17 cellular contexts compared by ENCODE assay signal in genomic region chr3:175489406-175489805, GRCh38.
DNase-seq lines count a peak whose midpoint lies in the region; ATAC-seq, FAIRE-seq and TF ChIP-seq lines count a peak whose summit lies in the region.
"Had no signal": no experiment of that assay in that cellular context is flagged by ENCODE, and none has a peak within 500 bp of the region (broad histone marks: within the 10 kb centered on the region; RNA-seq: fewer than 3 reads in every experiment).

No MANE protein-coding gene starts in this region.

- no peak overlapping the region for H3K4me3 Mint-ChIP-seq in activated naive CD4-positive, alpha-beta T cell treated with anti-CD3 and anti-CD28 coated beads, Interleukin-2, amount 10 ng/mL, durations not matched to agents 7 days and 5 days
- H3K4me3 Mint-ChIP-seq: stimulated activated naive CD8-positive, alpha-beta T cell treated with anti-CD3 and anti-CD28 coated beads, Interleukin-15, Interleukin-2, amounts not matched to agents 100 ng/mL and 50 ng/mL, for 24 hours had no signal

- H3K9me3 Mint-ChIP-seq in activated naive CD4-positive, alpha-beta T cell treated with anti-CD3 and anti-CD28 coated beads, Interleukin-2, amount 10 ng/mL, durations not matched to agents 7 days and 5 days = no peaks in the 10 kb centered on the region
- H3K9me3 Mint-ChIP-seq: activated T-helper 2 cell treated with anti-CD3 and anti-CD28 coated beads, Interferon-gamma antibody, Interleukin-2, Interleukin-4, amounts not matched to agents 10 μg/mL and 5 μg/mL and 100 μg/mL, durations not matched to agents 14 hours and 24 hours and 36 hours; stimulated activated naive CD8-positive, alpha-beta T cell treated with anti-CD3 and anti-CD28 coated beads, Interleukin-15, Interleukin-2, amounts not matched to agents 100 ng/mL and 50 ng/mL, for 24 hours had no signal

- no peaks in the 10 kb centered on the region for H3K27me3 ChIP-seq in brain microvascular endothelial cell (replicated peaks)
- H3K27me3 ChIP-seq: BE2C, foreskin keratinocyte had no signal

- in situ Hi-C loops in brain microvascular endothelial cell (cut with HindIII; ENCODE audit: low pct_ligation_motif_present, low sequenced_read_pairs) = no loop called here

- no peak overlapping the region for H3K4me3 ChIP-seq in brain microvascular endothelial cell (ENCODE audit: low read depth, low read length)
- H3K4me3 ChIP-seq: mucosa of descending colon, PC-9, prostate gland had no signal

- no peak overlapping the region for H3K27ac ChIP-seq in brain microvascular endothelial cell
- H3K27ac ChIP-seq: foreskin keratinocyte, PC-9, prostate gland had no signal

- no peak overlapping the region for H3K27ac Mint-ChIP-seq in activated naive CD4-positive, alpha-beta T cell treated with anti-CD3 and anti-CD28 coated beads, Interleukin-2, amount 10 ng/mL, durations not matched to agents 7 days and 5 days
- H3K27ac Mint-ChIP-seq: activated T-helper 2 cell treated with anti-CD3 and anti-CD28 coated beads, Interferon-gamma antibody, Interleukin-2, Interleukin-4, amounts not matched to agents 10 μg/mL and 5 μg/mL and 100 μg/mL, durations not matched to agents 14 hours and 24 hours and 36 hours; stimulated activated naive CD8-positive, alpha-beta T cell treated with anti-CD3 and anti-CD28 coated beads, Interleukin-15, Interleukin-2, amounts not matched to agents 100 ng/mL and 50 ng/mL, for 24 hours had no signal

- TF ChIP-seq CTCF in brain microvascular endothelial cell (IDR thresholded peaks at IDR 0.05; ENCODE audit: low read depth, low read length, missing control alignments) = no peak

- no peaks in the 10 kb centered on the region for H3K36me3 ChIP-seq in brain microvascular endothelial cell (replicated peaks)
- H3K36me3 ChIP-seq: BE2C, prostate gland had no signal

- peak; percentile 78 for ATAC-seq in GM18517 (IDR thresholded peaks at IDR 0.05; ENCODE audit: unreplicated experiment)
- ATAC-seq in GM21529 (IDR thresholded peaks at IDR 0.05; ENCODE audit: unreplicated experiment) = peak; percentile 62
- peak; percentile 60 for ATAC-seq in HG03066 (IDR thresholded peaks at IDR 0.05; ENCODE audit: low read depth, unreplicated experiment)
- ATAC-seq: foreskin keratinocyte, mucosa of descending colon had no signal

- H3K4me1 Mint-ChIP-seq in activated naive CD4-positive, alpha-beta T cell treated with anti-CD3 and anti-CD28 coated beads, Interleukin-2, amount 10 ng/mL, durations not matched to agents 7 days and 5 days = no peaks in the 10 kb centered on the region

- H3K27me3 Mint-ChIP-seq in activated naive CD4-positive, alpha-beta T cell treated with anti-CD3 and anti-CD28 coated beads, Interleukin-2, amount 10 ng/mL, durations not matched to agents 7 days and 5 days = no peaks in the 10 kb centered on the region
- H3K27me3 Mint-ChIP-seq: stimulated activated naive CD8-positive, alpha-beta T cell treated with anti-CD3 and anti-CD28 coated beads, Interleukin-15, Interleukin-2, amounts not matched to agents 100 ng/mL and 50 ng/mL, for 24 hours had no signal

- CTCF ChIA-PET in activated naive CD4-positive, alpha-beta T cell treated with anti-CD3 and anti-CD28 coated beads, Interleukin-2, amount 10 ng/mL, durations not matched to agents 7 days and 5 days (lab: Charles Lee) = no interaction called here

- H3K36me3 Mint-ChIP-seq in activated naive CD4-positive, alpha-beta T cell treated with anti-CD3 and anti-CD28 coated beads, Interleukin-2, amount 10 ng/mL, durations not matched to agents 7 days and 5 days = no peaks in the 10 kb centered on the region

- DNase-seq in RCC 7860 (ENCODE audit: low spot score) (no peak), brain microvascular endothelial cell (no peak), Kasumi-1 (lab: John Stamatoyannopoulos, UW) (no peak), NCI-H226 (no peak)
- DNase-seq in activated naive CD4-positive, alpha-beta T cell treated with anti-CD3 and anti-CD28 coated beads, Interleukin-2, amount 10 ng/mL, durations not matched to agents 7 days and 5 days = no peak
- DNase-seq: activated CD4-positive, alpha-beta T cell treated with anti-CD3 and anti-CD28 coated beads, Interleukin-2, amount 50 U/mL, for 1 hour; BE2C; foreskin keratinocyte; mucosa of descending colon; NCI-H2171; PC-9 had no signal

- FAIRE-seq in RCC 7860 (lab: Jason Lieb, UNC) = peak; percentile 30
